13 cellular contexts compared by ENCODE assay signal in the genomic region with DNA sequence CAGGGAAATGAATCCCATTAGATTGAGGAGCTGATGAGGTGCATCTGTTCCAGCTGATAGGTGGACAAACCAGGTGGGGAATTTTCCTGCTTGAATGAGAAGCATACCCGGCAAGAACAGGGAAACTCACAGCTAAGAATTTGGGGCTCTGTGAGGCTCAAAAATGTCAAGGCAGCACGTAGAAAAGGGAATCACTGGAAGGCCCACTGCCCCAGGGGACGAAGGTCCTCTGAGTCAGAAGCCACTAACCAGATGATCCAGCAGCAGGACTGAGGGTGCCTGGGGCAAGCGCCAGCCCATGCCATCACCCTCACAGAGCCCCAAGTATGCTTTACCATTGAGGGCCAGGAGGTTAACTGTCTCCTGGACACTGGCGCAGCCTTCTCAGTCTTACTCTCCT. TPM values are rescaled to one million over a fixed set of nuclear protein-coding genes. Genes with fewer than 3 reads are reported as not detected.
"Had no signal": no experiment of that assay in that cellular context is flagged by ENCODE, and none has a peak within 500 bp of the region (broad histone marks: within the 10 kb centered on the region; RNA-seq: fewer than 3 reads in every experiment).

No MANE protein-coding gene starts in this region.

RNA-seq across cellular contexts. Expression of gene SERPINA7, which starts 37.9 kb away (rescaled TPM):
- total RNA-seq: stomach, subcutaneous adipose tissue, temporal lobe, testis, thoracic aorta, thyroid gland, tibial nerve, transverse colon, upper lobe of right lung, ureter, urinary bladder, uterus, vagina had no signal
- polyA plus RNA-seq: stomach had no signal
